Comparison of ENCODE assay signal across 16 cellular contexts in genomic region chr10:61016630-61017029, GRCh38.
A peak's percentile ranks its signal among the peaks of the same experiment; 100 is the strongest.
DNase-seq lines count a peak whose midpoint lies in the region; ATAC-seq and TF ChIP-seq lines count a peak whose summit lies in the region.
"Had no signal": no experiment of that assay in that cellular context is flagged by ENCODE, and none has a peak within 500 bp of the region (broad histone marks: within the 10 kb centered on the region; RNA-seq: fewer than 3 reads in every experiment).

No MANE protein-coding gene starts in this region.

- no peak overlapping the region for H3K4me3 Mint-ChIP-seq in Caco-2 (ENCODE audit: unreplicated experiment)
- H3K4me3 Mint-ChIP-seq: CD4-positive, CD25-positive, alpha-beta regulatory T cell; H9 had no signal

- no peaks in the 10 kb centered on the region for H3F3A ChIP-seq in PC-3 (ENCODE audit: low read length, unreplicated experiment)

- POLR2A ChIA-PET in Caco-2 (lab: Charles Lee): no interaction called here
- POLR2A ChIA-PET in PC-3 (lab: Charles Lee; ENCODE audit: unreplicated experiment): no interaction called here

- no peak overlapping the region for H3K4me3 ChIP-seq in Caco-2 (ENCODE audit: low read depth, low read length)
- no peak overlapping the region for H3K4me3 ChIP-seq in PC-3 (ENCODE audit: low read length)
- H3K4me3 ChIP-seq: GM12878 had no signal

- no peak overlapping the region for H3K27ac ChIP-seq in PC-3 (ENCODE audit: low read length)
- H3K27ac ChIP-seq: HL-60 had no signal

- H3K4me1 ChIP-seq in Caco-2 (0 out of 2 replicates have a peak, but pooled peaks cover 6% of the 10 kb centered on the region), PC-3 (ENCODE audit: insufficient read depth, low read length) (no peaks in the 10 kb centered on the region; the same call in 1 of the 2 replicates)
- H3K4me1 ChIP-seq: BE2C had no signal

- TF ChIP-seq CTCF in Caco-2 (IDR thresholded peaks at IDR 0.05; ENCODE audit: insufficient read depth in 1 of 2, low read depth in 1 of 2, low read length in 1 of 2, severe bottlenecking in 1 of 2, unreplicated experiment in 1 of 2): no peak
- TF ChIP-seq CTCF in PC-3 (conservative IDR thresholded peaks at IDR 0.05; ENCODE audit: low read depth, low read length): no peak

- H4K20me1 ChIP-seq in PC-3 (ENCODE audit: low read length): no peaks in the 10 kb centered on the region

- ATAC-seq in PC-3: peak; percentile 77
- no peak for ATAC-seq in HG03280 (IDR thresholded peaks at IDR 0.05; ENCODE audit: unreplicated experiment)
- ATAC-seq in sciatic nerve: no peak
- ATAC-seq: GM12878 had no signal

- H3K9me3 ChIP-seq in Caco-2 (no peaks in the 10 kb centered on the region), PC-3 (ENCODE audit: low read length) (no peaks in the 10 kb centered on the region)
- H3K9me3 ChIP-seq: BE2C had no signal

- DNase-seq in Caco-2 (no peak), PC-3 (peak; percentile 60), dedifferentiated amniotic fluid mesenchymal stem cell (ENCODE audit: extremely low spot score) (peak; percentile 38), smooth muscle cell of the brain vasculature (ENCODE audit: low read depth, low spot score) (peak; percentile 7), sciatic nerve (ENCODE audit: low spot score) (no peak)
- DNase-seq in activated naive CD4-positive, alpha-beta T cell treated with Interleukin-2 at 50 U/mL for 16 hours: no peak
- DNase-seq: ACHN; BE2C; C1 segment of cervical spinal cord; CD4-positive, CD25-positive, alpha-beta regulatory T cell; DMS153; DMS79; H9 had no signal

- H3K4me2 ChIP-seq in PC-3 (ENCODE audit: low read length): no peak overlapping the region

- no peak overlapping the region for H2AFZ ChIP-seq in PC-3 (ENCODE audit: low read length)

- no peaks in the 10 kb centered on the region for H3K9me2 ChIP-seq in PC-3 (replicated peaks; ENCODE audit: low read length)

- no peaks in the 10 kb centered on the region for H3K79me2 ChIP-seq in PC-3 (ENCODE audit: low read length)

- BruUV-seq in Caco-2 (replicated peaks; lab: Mats Ljungman, UMichigan) (TSS peak; percentile 57), PC-3 (replicated peaks; lab: Mats Ljungman, UMichigan) (no TSS peak)

- H3K36me3 Mint-ChIP-seq in Caco-2 (ENCODE audit: insufficient read depth, unreplicated experiment): no peaks in the 10 kb centered on the region
- H3K36me3 Mint-ChIP-seq: CD4-positive, CD25-positive, alpha-beta regulatory T cell had no signal

- peaks cover 10% of the 10 kb centered on the region for H3K9me3 Mint-ChIP-seq in Caco-2 (ENCODE audit: unreplicated experiment)
- H3K9me3 Mint-ChIP-seq: H9 had no signal

- peaks cover 3% of the 10 kb centered on the region for H3K27me3 Mint-ChIP-seq in Caco-2 (ENCODE audit: insufficient read depth, unreplicated experiment)

- peaks cover 12% of the 10 kb centered on the region for H3K4me1 Mint-ChIP-seq in Caco-2 (ENCODE audit: low read depth, unreplicated experiment)
- H3K4me1 Mint-ChIP-seq: CD4-positive, CD25-positive, alpha-beta regulatory T cell; H9 had no signal

- intact Hi-C loops in Caco-2 (cut with micrococcal nuclease; ENCODE audit: unreplicated experiment) (loop anchor here (5.0 kb wide), 1 partner anchor 266 kb away; no protein-coding TSS in a partner anchor), PC-3 (cut with micrococcal nuclease) (no loop called here), sciatic nerve (cut with DNase I) (no loop called here)

- no peak overlapping the region for H3K27ac Mint-ChIP-seq in Caco-2 (ENCODE audit: unreplicated experiment)
- H3K27ac Mint-ChIP-seq: CD4-positive, CD25-positive, alpha-beta regulatory T cell; H9 had no signal

- H3K27me3 ChIP-seq in Caco-2 (replicated peaks; ENCODE audit: control insufficient read depth, insufficient read depth, low read length) (no peaks in the 10 kb centered on the region; the same call in 1 of the 2 replicates), PC-3 (ENCODE audit: low read length) (peaks cover 20% of the 10 kb centered on the region)

- H3K9ac ChIP-seq in PC-3 (ENCODE audit: low read length): no peak overlapping the region

- H3K36me3 ChIP-seq in Caco-2 (ENCODE audit: control insufficient read depth, insufficient read depth, low read length): no peaks in the 10 kb centered on the region
- H3K36me3 ChIP-seq in PC-3 (ENCODE audit: low read depth, low read length): no peaks in the 10 kb centered on the region
- H3K36me3 ChIP-seq: BE2C had no signal

- CTCF ChIA-PET in Caco-2 (lab: Charles Lee): no interaction called here
- CTCF ChIA-PET in PC-3 (lab: Charles Lee): no interaction called here

Comparison
In these comparisons a context has a peak if more than half of its experiments do, and no peak if none do; other contexts are left out.
1. DNase-seq: peak in PC-3 (single experiment), dedifferentiated amniotic fluid mesenchymal stem cell (single experiment) and smooth muscle cell of the brain vasculature (single experiment); none in Caco-2 (0 of 2), activated naive CD4-positive, alpha-beta T cell treated with Interleukin-2 at 50 U/mL for 16 hours (single experiment) and sciatic nerve (single experiment).